Comparison of ENCODE assay signal across 25 cellular contexts in genomic region chr11:14376920-14377319, GRCh38. TPM values are rescaled to one million over a fixed set of nuclear protein-coding genes. Genes with fewer than 3 reads are reported as not detected.
DNase-seq lines count a peak whose midpoint lies in the region; ATAC-seq and TF ChIP-seq lines count a peak whose summit lies in the region.
"Had no signal": no experiment of that assay in that cellular context is flagged by ENCODE, and none has a peak within 500 bp of the region (broad histone marks: within the 10 kb centered on the region; RNA-seq: fewer than 3 reads in every experiment).

No MANE protein-coding gene starts in this region.

- no peak for TF ChIP-seq CTCF in HEK293 (tag by site-specific recombination; IDR thresholded peaks at IDR 0.05)
- no peak for TF ChIP-seq CTCF in epithelial cell of proximal tubule (conservative IDR thresholded peaks at IDR 0.05; ENCODE audit: low read depth, low read length)
- TF ChIP-seq CTCF in gastrocnemius medialis (IDR thresholded peaks at IDR 0.05 in 4 of 5, conservative IDR thresholded peaks at IDR 0.05 in 1 of 5): no peak
- no peak for TF ChIP-seq CTCF in WERI-Rb-1 (IDR thresholded peaks at IDR 0.05; ENCODE audit: low read depth, low read length)

- H3K4me1 ChIP-seq in HEK293 (ENCODE audit: control insufficient read depth, insufficient read depth, low read length): 0 out of 2 replicates have a peak, but pooled peaks cover 2% of the 10 kb centered on the region
- peaks cover 21 to 22% of the 10 kb centered on the region in 2 donors for H3K4me1 ChIP-seq in gastrocnemius medialis
- H3K4me1 ChIP-seq: testis had no signal

- no peaks in the 10 kb centered on the region for H3K36me3 ChIP-seq in HEK293 (ENCODE audit: control insufficient read depth in 2 of 2, insufficient read depth in 1 of 2, low read length in 2 of 2)
- H3K36me3 ChIP-seq in gastrocnemius medialis: no peaks in the 10 kb centered on the region
- no peaks in the 10 kb centered on the region for H3K36me3 ChIP-seq in WERI-Rb-1
- H3K36me3 ChIP-seq: cardiac muscle cell had no signal

- peak; percentile 35 for DNase-seq in RPMI7951 (ENCODE audit: low read depth)
- DNase-seq in epithelial cell of proximal tubule (ENCODE audit: low read depth): peak; percentile 95
- DNase-seq in gastrocnemius medialis: no peak
- DNase-seq in amniotic stem cell (lab: John Stamatoyannopoulos, UW): no peak
- DNase-seq in WERI-Rb-1: no peak
- no peak for DNase-seq in NCI-H2171 (lab: John Stamatoyannopoulos, UW)
- DNase-seq: activated CD4-positive, alpha-beta T cell treated with anti-CD3 and anti-CD28 coated beads for 1 hour; activated CD8-positive, alpha-beta T cell treated with anti-CD3 and anti-CD28 coated beads, Interleukin-2, amount 10 ng/mL, durations not matched to agents 7 days and 5 days; activated naive CD4-positive, alpha-beta T cell treated with Interleukin-2 at 50 U/mL for 16 hours; activated T-cell treated with anti-CD3 and anti-CD28 coated beads, Interleukin-2, amount 50 U/mL, for 24 hours; amygdala; DMS79; GOT3; islet precursor cell; NCI-H1048; NCI-H187 treated with DMSO at 0.1 percent for 48 hours; small intestine; stimulated activated CD4-positive, alpha-beta T cell treated with anti-CD3 and anti-CD28 coated beads, Interleukin-4, amount 100 ng/mL, for 1 hour; stimulated activated naive CD4-positive, alpha-beta T cell; testis had no signal

- no peaks in the 10 kb centered on the region for H3K9me3 ChIP-seq in HEK293 (ENCODE audit: control insufficient read depth, insufficient read depth, low read depth, low read length)
- no peaks in the 10 kb centered on the region for H3K9me3 ChIP-seq in gastrocnemius medialis
- H3K9me3 ChIP-seq in WERI-Rb-1 (ENCODE audit: severe bottlenecking): no peaks in the 10 kb centered on the region
- H3K9me3 ChIP-seq: testis had no signal

- in situ Hi-C loops in gastrocnemius medialis (cut with MboI; ENCODE audit: low sequenced_read_pairs in 4 of 4): no loop called here

- CTCF ChIA-PET in HEK293 (lab: Yijun Ruan, JAX): interaction anchor here (0.7 to 3.6 kb wide), 3 partner anchors 41 to 74 kb away, joined by 3 to 18 read pairs (median 3); no protein-coding TSS in a partner anchor

- POLR2A ChIA-PET in HEK293 (lab: Yijun Ruan, JAX): no interaction called here

- peak; percentile 26 to 27 for ATAC-seq in gastrocnemius medialis
- ATAC-seq: activated CD8-positive, alpha-beta T cell treated with anti-CD3 and anti-CD28 coated beads, Interleukin-2, amount 10 ng/mL, durations not matched to agents 7 days and 5 days; Right ventricle myocardium inferior had no signal

- no peaks in the 10 kb centered on the region for H3K27me3 ChIP-seq in gastrocnemius medialis
- peaks cover 17% of the 10 kb centered on the region for H3K27me3 ChIP-seq in WERI-Rb-1 (ENCODE audit: insufficient read depth, low read depth, severe bottlenecking)
- H3K27me3 ChIP-seq: testis had no signal

- no peak overlapping the region for H3K4me3 ChIP-seq in HEK293 (ENCODE audit: low read depth, low read length)
- H3K4me3 ChIP-seq in epithelial cell of proximal tubule (ENCODE audit: low read depth, low read length): no peak overlapping the region
- H3K4me3 ChIP-seq in gastrocnemius medialis: no peak overlapping the region
- H3K4me3 ChIP-seq in WERI-Rb-1 (ENCODE audit: low read depth, low read length): no peak overlapping the region
- H3K4me3 ChIP-seq: cardiac muscle cell, lung, testis had no signal

- intact Hi-C loops in gastrocnemius medialis (cut with DNase I; ENCODE audit: low total_unique reads): no loop called here

- TF ChIP-seq POLR2A in gastrocnemius medialis (IDR thresholded peaks at IDR 0.05): no peak

- no peak overlapping the region for H3K27ac ChIP-seq in HEK293 (ENCODE audit: extremely low read depth, low read depth, low read length)
- H3K27ac ChIP-seq in gastrocnemius medialis: peak overlapping the region in 1 of 4 donors; percentile 10
- H3K27ac ChIP-seq in WERI-Rb-1: no peak overlapping the region
- H3K27ac ChIP-seq: cardiac muscle cell, epithelial cell of prostate, testis had no signal

TF ChIP-seq in HEK293, 187 proteins besides CTCF, POLR2A, EP300 and RAD21:
- TF ChIP-seq ZNF211 (tag by site-specific recombination; IDR thresholded peaks at IDR 0.05; ENCODE audit: low read depth): no peak
- TF ChIP-seq PRDM4 (tag by site-specific recombination; IDR thresholded peaks at IDR 0.05): no peak
- peak; percentile 50; the same call in 1 of the 2 replicates for TF ChIP-seq TRIM28 (IDR thresholded peaks at IDR 0.05; ENCODE audit: borderline replicate concordance, low read length)
- no peak for TF ChIP-seq ZNF146 (tag by site-specific recombination; IDR thresholded peaks at IDR 0.05)

RNA-seq across cellular contexts. Expression of gene RRAS2, which starts 17.9 kb away (rescaled TPM):
- 34.9 and 41.1 TPM in 2 replicates for total RNA-seq in RPMI7951 (2014; rRNA removed; shearing (Covaris generic))
- 86.7 and 90.0 TPM in 2 replicates for total RNA-seq in epithelial cell of proximal tubule
- 10 to 100 TPM; 52.8 to 81.9 (median 59.8) TPM for total RNA-seq in gastrocnemius medialis

Comparison
In these comparisons a context has a peak if more than half of its experiments do, and no peak if none do; other contexts are left out.
1. DNase-seq: peak in RPMI7951 (single experiment) and epithelial cell of proximal tubule (single experiment); none in gastrocnemius medialis (0 of 2), amniotic stem cell (single experiment), WERI-Rb-1 (single experiment) and NCI-H2171 (single experiment).